In the genomic region with DNA sequence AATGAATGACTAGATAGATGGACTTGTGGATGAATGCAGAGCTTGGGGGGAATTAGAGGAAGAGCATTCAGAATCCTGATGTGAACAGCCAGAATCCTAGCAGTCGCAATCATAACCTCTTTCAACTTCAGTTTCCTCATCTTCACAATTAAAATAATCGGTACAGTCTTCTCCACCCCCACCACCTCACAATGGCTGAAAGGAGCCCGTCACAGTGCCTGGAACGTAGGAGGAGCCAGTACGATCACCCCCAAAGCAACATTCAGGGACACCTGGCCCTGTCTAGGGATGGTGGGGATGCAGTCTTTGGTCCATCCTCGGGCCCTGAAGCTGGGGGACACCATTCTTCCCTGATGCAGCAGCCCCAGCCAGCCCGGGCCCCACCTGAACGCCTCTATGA, we compare ENCODE assay signal across 21 cellular contexts.
"Had no signal": no experiment of that assay in that cellular context is flagged by ENCODE, and none has a peak within 500 bp of the region (broad histone marks: within the 10 kb centered on the region; RNA-seq: fewer than 3 reads in every experiment).

No MANE protein-coding gene starts in this region.

- H3K4me3 Mint-ChIP-seq: activated B cell treated with CpG ODN at 0.5 μM for 24 hours; activated CD8-positive, alpha-beta T cell treated with anti-CD3 and anti-CD28 coated beads for 36 hours; activated naive CD4-positive, alpha-beta T cell treated with anti-CD3 and anti-CD28 coated beads, Interleukin-2, amount 50 U/mL, for 24 hours; central memory CD8-positive, alpha-beta T cell had no signal

- H3K36me3 Mint-ChIP-seq: activated naive CD4-positive, alpha-beta T cell treated with anti-CD3 and anti-CD28 coated beads, Interleukin-2, amount 50 U/mL, for 24 hours; IgD-negative memory B cell had no signal

- H3K4me3 ChIP-seq: SJSA1 had no signal

- H3K9me3 Mint-ChIP-seq: activated B cell treated with CpG ODN at 0.5 μM for 24 hours; activated CD8-positive, alpha-beta T cell treated with anti-CD3 and anti-CD28 coated beads for 36 hours; activated naive CD4-positive, alpha-beta T cell treated with anti-CD3 and anti-CD28 coated beads, Interleukin-2, amount 50 U/mL, for 24 hours; central memory CD8-positive, alpha-beta T cell; IgD-negative memory B cell had no signal

- H3K4me1 ChIP-seq: SJSA1 had no signal

- H3K27me3 Mint-ChIP-seq: activated B cell treated with CpG ODN at 0.5 μM for 24 hours; activated CD8-positive, alpha-beta T cell treated with anti-CD3 and anti-CD28 coated beads for 36 hours; activated naive CD4-positive, alpha-beta T cell treated with anti-CD3 and anti-CD28 coated beads, Interleukin-2, amount 50 U/mL, for 24 hours; central memory CD8-positive, alpha-beta T cell; IgD-negative memory B cell had no signal

- H3K9me3 ChIP-seq: SJSA1 had no signal

- FAIRE-seq: bronchial epithelial cell had no signal

- H3K27me3 ChIP-seq: SJSA1 had no signal

- DNase-seq: activated B cell treated with CpG ODN at 0.5 μM for 24 hours; activated CD8-positive, alpha-beta memory T cell treated with anti-CD3 and anti-CD28 coated beads, Interleukin-2, amount 50 U/mL, for 4 hours; activated CD8-positive, alpha-beta T cell treated with anti-CD3 and anti-CD28 coated beads for 36 hours; activated effector memory CD4-positive, alpha-beta T cell treated with Interleukin-2 at 50 U/mL for 16 hours; activated naive CD4-positive, alpha-beta T cell; aorta; KG1; NCI-H1417 treated with DMSO at 0.1 percent for 48 hours; NCI-H2029; NCI-H345; NCI-H510A; NCI-H526 treated with DMSO at 0.1 percent for 48 hours; OCI-M1; RPMI8226; SHP77; SW 1271 had no signal

- H3K27ac Mint-ChIP-seq: activated B cell treated with CpG ODN at 0.5 μM for 24 hours; activated CD8-positive, alpha-beta T cell treated with anti-CD3 and anti-CD28 coated beads for 36 hours; activated naive CD4-positive, alpha-beta T cell treated with anti-CD3 and anti-CD28 coated beads, Interleukin-2, amount 50 U/mL, for 24 hours had no signal

- H3K27ac ChIP-seq: SJSA1 had no signal

- H3K36me3 ChIP-seq: SJSA1 had no signal
